Comparison of ENCODE assay signal across 1 cellular context in genomic region chr9:129968690-129969485, GRCh38.
TF ChIP-seq lines count a peak whose summit lies in the region.

No MANE protein-coding gene starts in this region.

TF ChIP-seq in HEK293, 187 proteins besides CTCF, POLR2A, EP300 and RAD21 (continued from another document):
- TF ChIP-seq ZBTB6 (tag by site-specific recombination; IDR thresholded peaks at IDR 0.05) (peak; percentile 39; the same call in 1 of the 2 replicates), ZNF660 (tag by site-specific recombination; IDR thresholded peaks at IDR 0.05) (no peak), FEZF1 (tag by site-specific recombination; IDR thresholded peaks at IDR 0.05) (peak; percentile 34), ZNF18 (tag by site-specific recombination; IDR thresholded peaks at IDR 0.05) (no peak), ZNF366 (tag by site-specific recombination; conservative IDR thresholded peaks at IDR 0.05) (peak; percentile 47), ZFHX2 (tag by site-specific recombination; conservative IDR thresholded peaks at IDR 0.05) (peak; percentile 77), ZNF157 (tag by site-specific recombination; IDR thresholded peaks at IDR 0.05) (no peak), ZBTB8A (tag by site-specific recombination; IDR thresholded peaks at IDR 0.05) (no peak), GLI2 (tag by site-specific recombination; IDR thresholded peaks at IDR 0.05; ENCODE audit: borderline replicate concordance, low read depth) (peak; percentile 48; the same call in 1 of the 2 replicates), ZEB2 (tag by site-specific recombination; IDR thresholded peaks at IDR 0.05) (peak; percentile 50; the same call in 1 of the 2 replicates), KLF17 (tag by site-specific recombination; IDR thresholded peaks at IDR 0.05) (no peak), OSR2 (tag by site-specific recombination; IDR thresholded peaks at IDR 0.05) (peak; percentile 64; the same call in 1 of the 2 replicates), ZBTB20 (tag by site-specific recombination; IDR thresholded peaks at IDR 0.05) (no peak), ZNF629 (tag by site-specific recombination; IDR thresholded peaks at IDR 0.05) (peak; percentile 72), ATF2 (tag by site-specific recombination; IDR thresholded peaks at IDR 0.05; ENCODE audit: low read depth) (no peak), ZNF747 (tag by site-specific recombination; IDR thresholded peaks at IDR 0.05) (no peak), TCF7L2 (IDR thresholded peaks at IDR 0.05; ENCODE audit: borderline replicate concordance, low read depth, low read length) (peak; percentile 39; the same call in 1 of the 2 replicates), PRDM6 (tag by site-specific recombination; IDR thresholded peaks at IDR 0.05) (peak; percentile 99)
